Comparison of ENCODE assay signal across 1 cellular context in genomic region chr12:53963434-53964314, GRCh38.
TF ChIP-seq lines count a peak whose summit lies in the region.

No MANE protein-coding gene starts in this region.

TF ChIP-seq in HEK293, 187 proteins besides CTCF, POLR2A, EP300 and RAD21 (continued from another document and continues in another):
- TF ChIP-seq ZNF148 (tag by site-specific recombination; IDR thresholded peaks at IDR 0.05; ENCODE audit: borderline replicate concordance) (no peak), ZNF416 (tag by site-specific recombination; IDR thresholded peaks at IDR 0.05) (no peak), ZNF645 (tag by site-specific recombination; IDR thresholded peaks at IDR 0.05) (no peak), ZNF596 (tag by site-specific recombination; IDR thresholded peaks at IDR 0.05) (peak; percentile 60; the same call in 1 of the 2 replicates), ZNF132 (tag by site-specific recombination; IDR thresholded peaks at IDR 0.05; ENCODE audit: borderline replicate concordance) (no peak), ZBTB20 (tag by site-specific recombination; IDR thresholded peaks at IDR 0.05) (peak; percentile 59; the same call in 1 of the 2 replicates), SALL2 (tag by site-specific recombination; IDR thresholded peaks at IDR 0.05; ENCODE audit: borderline replicate concordance) (no peak), ZNF394 (tag by site-specific recombination; IDR thresholded peaks at IDR 0.05; ENCODE audit: borderline replicate concordance) (peak; percentile 17; the same call in 1 of the 2 replicates), ZNF555 (tag by site-specific recombination; conservative IDR thresholded peaks at IDR 0.05) (no peak), ZBTB26 (tag by site-specific recombination; optimal IDR thresholded peaks at IDR 0.05) (peak; percentile 29), ZFP37 (tag by site-specific recombination; IDR thresholded peaks at IDR 0.05) (no peak), ZBTB8A (tag by site-specific recombination; IDR thresholded peaks at IDR 0.05) (peak; percentile 51), ZNF398 (tag by site-specific recombination; IDR thresholded peaks at IDR 0.05) (peak; percentile 65), ZNF639 (tag by site-specific recombination; IDR thresholded peaks at IDR 0.05) (no peak), ZSCAN18 (tag by site-specific recombination; IDR thresholded peaks at IDR 0.05) (0 out of 2 replicates have a peak, but pooled peaks have one; percentile 21), ZNF629 (tag by site-specific recombination; IDR thresholded peaks at IDR 0.05) (peak; percentile 29), ZNF324 (tag by site-specific recombination; IDR thresholded peaks at IDR 0.05) (0 out of 2 replicates have a peak, but pooled peaks have one; percentile 52), KLF10 (tag by site-specific recombination; IDR thresholded peaks at IDR 0.05) (peak; percentile 10; the same call in 1 of the 2 replicates), ZNF404 (tag by site-specific recombination; IDR thresholded peaks at IDR 0.05) (no peak), SP3 (tag by site-specific recombination; IDR thresholded peaks at IDR 0.05) (peak; percentile 51), BCL11B (tag by site-specific recombination; IDR thresholded peaks at IDR 0.05; ENCODE audit: low read depth) (no peak), HIC1 (tag by site-specific recombination; IDR thresholded peaks at IDR 0.05) (peak; percentile 76), ZSCAN30 (tag by site-specific recombination; IDR thresholded peaks at IDR 0.05) (0 out of 2 replicates have a peak, but pooled peaks have one; percentile 6), ZFP69B (tag by site-specific recombination; IDR thresholded peaks at IDR 0.05) (peak; percentile 96), ZNF175 (tag by site-specific recombination; IDR thresholded peaks at IDR 0.05) (no peak), ZBTB17 (tag by site-specific recombination; IDR thresholded peaks at IDR 0.05) (peak; percentile 66), ZNF302 (tag by site-specific recombination; IDR thresholded peaks at IDR 0.05; ENCODE audit: low read depth) (0 out of 2 replicates have a peak, but pooled peaks have one; percentile 46), ZXDB (tag by site-specific recombination; IDR thresholded peaks at IDR 0.05) (peak; percentile 87), ZNF610 (tag by site-specific recombination; IDR thresholded peaks at IDR 0.05; ENCODE audit: borderline replicate concordance) (peak; percentile 35; the same call in 1 of the 2 replicates), SP7 (tag by site-specific recombination; IDR thresholded peaks at IDR 0.05) (peak; percentile 90), IKZF3 (tag by site-specific recombination; IDR thresholded peaks at IDR 0.05) (no peak; the same call in none of the 2 replicates), REST (tag by site-specific recombination; IDR thresholded peaks at IDR 0.05) (0 out of 2 replicates have a peak, but pooled peaks have one; percentile 23), ZNF843 (tag by site-specific recombination; IDR thresholded peaks at IDR 0.05) (peak; percentile 88), KLF8 (tag by site-specific recombination; IDR thresholded peaks at IDR 0.05) (peak; percentile 38), ZNF26 (tag by site-specific recombination; IDR thresholded peaks at IDR 0.05) (no peak), ZNF692 (tag by site-specific recombination; IDR thresholded peaks at IDR 0.05) (peak; percentile 98), ZNF791 (tag by site-specific recombination; IDR thresholded peaks at IDR 0.05) (no peak), PRDM1 (tag by site-specific recombination; IDR thresholded peaks at IDR 0.05) (peak; percentile 71)
